In the genomic region with DNA sequence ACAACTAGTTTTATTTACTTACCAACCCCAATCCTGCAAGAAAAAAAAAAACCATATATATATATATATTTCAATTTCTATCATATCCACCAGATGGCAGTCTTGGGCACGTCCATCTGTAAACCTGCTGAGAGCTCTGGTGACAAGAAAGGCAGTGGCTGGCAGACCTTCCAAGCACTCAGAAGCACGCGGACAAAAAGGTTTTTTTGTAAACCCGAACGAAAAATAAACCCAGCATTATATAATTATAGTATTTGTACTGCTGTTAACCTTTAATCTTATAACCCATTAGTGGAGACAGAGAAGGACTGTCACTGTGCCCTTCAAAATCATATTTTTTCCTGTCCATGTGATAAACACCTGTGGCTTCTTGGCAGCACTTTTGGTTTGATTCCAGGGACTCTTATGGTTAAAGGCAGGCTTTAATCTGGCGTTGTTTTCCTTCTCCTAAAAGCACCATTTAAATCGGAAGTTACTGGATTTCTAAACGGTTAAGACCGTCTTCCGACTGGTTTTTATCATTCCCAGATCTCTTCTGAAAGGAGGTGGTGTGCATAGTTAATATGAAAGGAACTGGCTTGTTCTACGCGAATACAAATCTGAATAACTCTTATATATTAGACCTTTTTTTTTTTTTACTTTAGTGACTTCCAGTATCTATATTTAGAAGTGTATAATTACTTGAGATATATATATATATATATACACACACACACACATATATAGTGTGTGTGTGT, we compare ENCODE assay signal across 8 cellular contexts. TPM values are rescaled to one million over a fixed set of nuclear protein-coding genes. Genes with fewer than 3 reads are reported as not detected.
DNase-seq lines count a peak whose midpoint lies in the region; ATAC-seq and TF ChIP-seq lines count a peak whose summit lies in the region.

No MANE protein-coding gene starts in this region.

- no peak overlapping the region for H3K27ac ChIP-seq in BLaER1 treated with 17β-estradiol and CSF1 and Interleukin-3, amounts not matched to agents 10 nM and 100 nM
- no peak overlapping the region for H3K27ac ChIP-seq in lung (ENCODE audit: low read depth in 1 of 2, low read length in 1 of 2)

- WGBS in lung, 2 donors: 4 to 7% methylated on average over 12 of the region's 12 CpGs

- no peaks in the 10 kb centered on the region for H3K9me3 ChIP-seq in BLaER1 treated with 17β-estradiol and CSF1 and Interleukin-3, amounts not matched to agents 10 nM and 100 nM (replicated peaks in 1 of 11)
- H3K9me3 ChIP-seq in lung (ENCODE audit: control insufficient read depth in 2 of 2, insufficient read depth in 1 of 2, low read length in 1 of 2): no peaks in the 10 kb centered on the region

- H3K27me3 ChIP-seq in BLaER1 treated with 17β-estradiol and CSF1 and Interleukin-3, amounts not matched to agents 10 nM and 100 nM: no peaks in the 10 kb centered on the region
- H3K27me3 ChIP-seq in lung (ENCODE audit: control insufficient read depth, insufficient read depth): no peaks in the 10 kb centered on the region

- TF ChIP-seq CTCF in lung (IDR thresholded peaks at IDR 0.05; ENCODE audit: control extremely low read depth, extremely low read depth): peak; percentile 17

- intact Hi-C loops in activated CD4-positive, alpha-beta T cell treated with anti-CD3 and anti-CD28 coated beads, Interleukin-2, amount 10 ng/mL, durations not matched to agents 24 days and 14 days (cut with micrococcal nuclease): loop anchor here (2.0 to 5.0 kb wide), 3 partner anchors 98 to 713 kb away; no protein-coding TSS in a partner anchor

- peak overlapping the region in 2 of 11 experiments; percentile 31 to 35; a peak in 2 of 22 replicates for H3K9ac ChIP-seq in BLaER1 treated with 17β-estradiol and CSF1 and Interleukin-3, amounts not matched to agents 10 nM and 100 nM

- H3K4me3 Mint-ChIP-seq in activated CD4-positive, alpha-beta T cell treated with anti-CD3 and anti-CD28 coated beads, Interleukin-2, amount 10 ng/mL, durations not matched to agents 24 days and 14 days: peak overlapping the region; percentile 65

- H3K36me3 ChIP-seq in BLaER1 treated with 17β-estradiol and CSF1 and Interleukin-3, amounts not matched to agents 10 nM and 100 nM: no peaks in the 10 kb centered on the region
- H3K36me3 ChIP-seq in lung (ENCODE audit: control insufficient read depth in 2 of 2, insufficient read depth in 2 of 2, low read length in 2 of 2): no peaks in the 10 kb centered on the region

- DNase-seq in NCI-H524 treated with DMSO at 0.1 percent for 48 hours (lab: John Stamatoyannopoulos, UW) (peak; percentile 23), dedifferentiated amniotic fluid mesenchymal stem cell (ENCODE audit: extremely low spot score) (peak; percentile 73), lung (ENCODE audit: low spot score) (peak; percentile 65)
- peak; percentile 83 for DNase-seq in activated CD4-positive, alpha-beta T cell treated with anti-CD3 and anti-CD28 coated beads, Interleukin-2, amount 10 ng/mL, durations not matched to agents 24 days and 14 days
- DNase-seq in stimulated activated CD4-positive, alpha-beta T cell treated with anti-CD3 and anti-CD28 coated beads, TNF-alpha, amount 100 ng/mL, for 48 hours (ENCODE audit: low read depth in 3 of 3): peak; percentile 17 to 39 (median 24)

- H3K4me3 ChIP-seq in BLaER1 treated with 17β-estradiol and CSF1 and Interleukin-3, amounts not matched to agents 10 nM and 100 nM: 0 out of 20 replicates have a peak overlapping the region, but pooled peaks of 3 of the 10 experiments have one; percentile 8 to 30 (median 26)
- no peak overlapping the region for H3K4me3 ChIP-seq in lung

- no peaks in the 10 kb centered on the region for H4K20me1 ChIP-seq in BLaER1 treated with 17β-estradiol and CSF1 and Interleukin-3, amounts not matched to agents 10 nM and 100 nM

- peaks cover 5% of the 10 kb centered on the region for H3K27me3 Mint-ChIP-seq in activated CD4-positive, alpha-beta T cell treated with anti-CD3 and anti-CD28 coated beads, Interleukin-2, amount 10 ng/mL, durations not matched to agents 24 days and 14 days

- no peaks in the 10 kb centered on the region for H3K9me3 Mint-ChIP-seq in activated CD4-positive, alpha-beta T cell treated with anti-CD3 and anti-CD28 coated beads, Interleukin-2, amount 10 ng/mL, durations not matched to agents 24 days and 14 days

- ATAC-seq in HG02588 (IDR thresholded peaks at IDR 0.05; ENCODE audit: unreplicated experiment) (peak; percentile 50), lung (ENCODE audit: insufficient read depth, low FRiP score) (peak; percentile 79), HG02642 (IDR thresholded peaks at IDR 0.05; ENCODE audit: poor library complexity, unreplicated experiment) (no peak)

- H3K36me3 Mint-ChIP-seq in activated CD4-positive, alpha-beta T cell treated with anti-CD3 and anti-CD28 coated beads, Interleukin-2, amount 10 ng/mL, durations not matched to agents 24 days and 14 days (ENCODE audit: low read depth): no peaks in the 10 kb centered on the region

- H3K27ac Mint-ChIP-seq in activated CD4-positive, alpha-beta T cell treated with anti-CD3 and anti-CD28 coated beads, Interleukin-2, amount 10 ng/mL, durations not matched to agents 24 days and 14 days: no peak overlapping the region

- peaks cover 7% of the 10 kb centered on the region for H3K4me1 Mint-ChIP-seq in activated CD4-positive, alpha-beta T cell treated with anti-CD3 and anti-CD28 coated beads, Interleukin-2, amount 10 ng/mL, durations not matched to agents 24 days and 14 days

- H3K4me2 ChIP-seq in BLaER1 treated with 17β-estradiol and CSF1 and Interleukin-3, amounts not matched to agents 10 nM and 100 nM: peak overlapping the region; percentile 38 to 82 (median 56); a peak in 20 of 22 replicates

- H3K4me1 ChIP-seq in BLaER1 treated with 17β-estradiol and CSF1 and Interleukin-3, amounts not matched to agents 10 nM and 100 nM: peaks cover 3 to 15% (median 6%) of the 10 kb centered on the region in 10 experiments; a peak in 12 of 20 replicates
- peaks cover 0 to 2% of the 10 kb centered on the region in 2 donors for H3K4me1 ChIP-seq in lung (ENCODE audit: control insufficient read depth in 2 of 2, insufficient read depth in 2 of 2, low read length in 2 of 2)

RNA-seq across cellular contexts. Expression of a gene that starts 31.0 kb away (rescaled TPM):
- not detected in 2 replicates for total RNA-seq in activated CD4-positive, alpha-beta T cell treated with anti-CD3 and anti-CD28 coated beads, Interleukin-2, amount 10 ng/mL, durations not matched to agents 24 days and 14 days
- total RNA-seq in lung: under 1 TPM; 0.09 to 0.54 TPM
- under 1 TPM; 0.10 to 0.12 TPM for polyA plus RNA-seq in lung

Comparison
In these comparisons a context has a peak if more than half of its experiments do, and no peak if none do; other contexts are left out.
1. DNase-seq: peak in every context shown above with its lines; median percentile 83 in activated CD4-positive, alpha-beta T cell treated with anti-CD3 and anti-CD28 coated beads, Interleukin-2, amount 10 ng/mL, durations not matched to agents 24 days and 14 days; 73 in dedifferentiated amniotic fluid mesenchymal stem cell; 65 in lung; 24 in stimulated activated CD4-positive, alpha-beta T cell treated with anti-CD3 and anti-CD28 coated beads, TNF-alpha, amount 100 ng/mL, for 48 hours; 23 in NCI-H524 treated with DMSO at 0.1 percent for 48 hours.